Comparison of ENCODE assay signal across 21 cellular contexts in the genomic region with DNA sequence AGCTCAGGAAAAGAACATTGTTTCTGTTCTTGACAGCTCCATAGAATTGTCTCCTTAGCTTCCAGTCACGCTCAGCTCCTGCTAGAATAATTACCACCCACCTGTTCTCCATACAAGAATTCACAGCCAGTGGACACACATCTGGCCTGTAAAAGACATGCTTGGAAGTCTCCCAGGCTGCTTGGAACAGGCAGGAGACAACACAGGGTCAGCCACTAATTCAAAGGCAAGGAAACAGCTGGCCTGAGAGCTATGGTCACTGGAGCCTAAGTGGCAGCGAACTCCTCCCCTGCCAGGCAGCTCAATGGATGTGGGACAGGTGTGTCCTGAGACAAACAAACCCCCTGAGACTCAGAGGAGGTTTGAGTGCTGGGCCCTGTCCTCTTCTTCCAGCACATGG. TPM values are rescaled to one million over a fixed set of nuclear protein-coding genes. Genes with fewer than 3 reads are reported as not detected.
DNase-seq lines count a peak whose midpoint lies in the region; ATAC-seq, FAIRE-seq and TF ChIP-seq lines count a peak whose summit lies in the region.
"Had no signal": no experiment of that assay in that cellular context is flagged by ENCODE, and none has a peak within 500 bp of the region (broad histone marks: within the 10 kb centered on the region; RNA-seq: fewer than 3 reads in every experiment).

No MANE protein-coding gene starts in this region.

- no peak for TF ChIP-seq CTCF in HFF-Myc (IDR thresholded peaks at IDR 0.05; ENCODE audit: low read depth, low read length, missing control alignments)
- TF ChIP-seq CTCF in bronchial epithelial cell (IDR thresholded peaks at IDR 0.05; ENCODE audit: insufficient read depth, low read length, severe bottlenecking) = no peak
- no peak for TF ChIP-seq CTCF in nephron (IDR thresholded peaks at IDR 0.05; ENCODE audit: unreplicated experiment in 3 of 3)
- no peak for TF ChIP-seq CTCF in gastrocnemius medialis (IDR thresholded peaks at IDR 0.05 in 4 of 5, conservative IDR thresholded peaks at IDR 0.05 in 1 of 5)

- peak; percentile 70 for FAIRE-seq in bronchial epithelial cell (lab: Jason Lieb, UNC)
- FAIRE-seq: A204.1, G401.6, HepG2 had no signal

- H3K4me1 ChIP-seq in gastrocnemius medialis = no peaks in the 10 kb centered on the region
- H3K4me1 ChIP-seq: upper lobe of right lung had no signal

- no peak for TF ChIP-seq POLR2A in gastrocnemius medialis (IDR thresholded peaks at IDR 0.05)

- H3K27me3 ChIP-seq in bronchial epithelial cell (ENCODE audit: control insufficient read depth, insufficient read depth, low read length) = no peaks in the 10 kb centered on the region
- H3K27me3 ChIP-seq in gastrocnemius medialis = no peaks in the 10 kb centered on the region
- H3K27me3 ChIP-seq: upper lobe of right lung had no signal

- peaks cover 9% of the 10 kb centered on the region for H3K27me3 Mint-ChIP-seq in nephron (ENCODE audit: low read depth)
- H3K27me3 Mint-ChIP-seq: activated naive CD8-positive, alpha-beta T cell treated with anti-CD3 and anti-CD28 coated beads for 36 hours; effector memory CD8-positive, alpha-beta T cell had no signal

- intact Hi-C loops in gastrocnemius medialis (cut with DNase I; ENCODE audit: low total_unique reads) = no loop called here

- no peak overlapping the region for H3K4me3 ChIP-seq in HFF-Myc (replicated peaks; ENCODE audit: low read depth, low read length)
- H3K4me3 ChIP-seq in bronchial epithelial cell (ENCODE audit: low read depth, low read length) = no peak overlapping the region
- H3K4me3 ChIP-seq in gastrocnemius medialis = no peak overlapping the region
- H3K4me3 ChIP-seq: upper lobe of right lung had no signal

- H3K9me3 Mint-ChIP-seq in nephron = no peaks in the 10 kb centered on the region
- H3K9me3 Mint-ChIP-seq: activated naive CD8-positive, alpha-beta T cell treated with anti-CD3 and anti-CD28 coated beads for 36 hours; activated T-helper 17 cell treated with anti-CD3 and anti-CD28 coated beads, Interleukin-2, amount 50 U/mL, for 72 hours; effector memory CD8-positive, alpha-beta T cell had no signal

- H3K36me3 ChIP-seq in bronchial epithelial cell (ENCODE audit: control insufficient read depth, insufficient read depth, low read length) = no peaks in the 10 kb centered on the region
- no peaks in the 10 kb centered on the region for H3K36me3 ChIP-seq in gastrocnemius medialis
- H3K36me3 ChIP-seq: upper lobe of right lung had no signal

- H3K27ac Mint-ChIP-seq in nephron = peak overlapping the region; percentile 40 to 86 (median 81)
- H3K27ac Mint-ChIP-seq: activated naive CD8-positive, alpha-beta T cell treated with anti-CD3 and anti-CD28 coated beads for 36 hours; activated T-helper 17 cell treated with anti-CD3 and anti-CD28 coated beads, Interleukin-2, amount 50 U/mL, for 72 hours; effector memory CD8-positive, alpha-beta T cell had no signal

- peaks cover 77% of the 10 kb centered on the region for H3K4me1 Mint-ChIP-seq in nephron
- H3K4me1 Mint-ChIP-seq: activated naive CD8-positive, alpha-beta T cell treated with anti-CD3 and anti-CD28 coated beads for 36 hours; activated T-helper 17 cell treated with anti-CD3 and anti-CD28 coated beads, Interleukin-2, amount 50 U/mL, for 72 hours had no signal

- H3K4me3 Mint-ChIP-seq in nephron = peak overlapping the region in 1 of 3 experiments; percentile 41
- H3K4me3 Mint-ChIP-seq: activated naive CD8-positive, alpha-beta T cell treated with anti-CD3 and anti-CD28 coated beads for 36 hours; activated T-helper 17 cell treated with anti-CD3 and anti-CD28 coated beads, Interleukin-2, amount 50 U/mL, for 72 hours; effector memory CD8-positive, alpha-beta T cell had no signal

- no peaks in the 10 kb centered on the region for H3K36me3 Mint-ChIP-seq in nephron (ENCODE audit: low read depth)
- H3K36me3 Mint-ChIP-seq: activated naive CD8-positive, alpha-beta T cell treated with anti-CD3 and anti-CD28 coated beads for 36 hours had no signal

- H3K27ac ChIP-seq in gastrocnemius medialis = peak overlapping the region in 1 of 4 donors; percentile 31
- H3K27ac ChIP-seq: upper lobe of right lung had no signal

- in situ Hi-C loops in gastrocnemius medialis (cut with MboI; ENCODE audit: low sequenced_read_pairs in 4 of 4) = no loop called here

- DNase-seq in NCI-H2171 (lab: John Stamatoyannopoulos, UW) = peak; percentile 63
- DNase-seq in NCI-H2171 treated with DMSO at 0.1 percent for 48 hours (lab: John Stamatoyannopoulos, UW) = no peak
- peak; percentile 51 for DNase-seq in HFF-Myc (ENCODE audit: extremely low read depth, low read depth)
- DNase-seq in bronchial epithelial cell (ENCODE audit: low read depth) = no peak
- no peak for DNase-seq in gastrocnemius medialis
- DNase-seq: activated CD4-positive, alpha-beta T cell treated with anti-CD3 and anti-CD28 coated beads for 48 hours; activated naive CD8-positive, alpha-beta T cell treated with anti-CD3 and anti-CD28 coated beads for 36 hours; Calu3; effector memory CD8-positive, alpha-beta T cell; NCI-H446; nucleus accumbens; SIG-M5; T-helper 1 cell; upper lobe of right lung had no signal

- no peaks in the 10 kb centered on the region for H3K9me3 ChIP-seq in gastrocnemius medialis
- H3K9me3 ChIP-seq: upper lobe of right lung had no signal

- ATAC-seq in gastrocnemius medialis = no peak
- no peak for ATAC-seq in HG03025 (IDR thresholded peaks at IDR 0.05; ENCODE audit: low FRiP score, unreplicated experiment)
- no peak for ATAC-seq in HG03097 (IDR thresholded peaks at IDR 0.05; ENCODE audit: low FRiP score, unreplicated experiment)
- ATAC-seq: activated T-helper 17 cell treated with anti-CD3 and anti-CD28 coated beads, Interleukin-2, amount 50 U/mL, for 72 hours; effector memory CD8-positive, alpha-beta T cell; upper lobe of right lung had no signal

RNA-seq across cellular contexts. Expression of a gene that starts 22.9 kb away (rescaled TPM):
- total RNA-seq in bronchial epithelial cell (4.1 and 6.6 TPM in 2 replicates), gastrocnemius medialis (10 to 100 TPM; 19.8 to 51.9 (median 28.8) TPM)

Comparison
In these comparisons a context has a peak if more than half of its experiments do, and no peak if none do; other contexts are left out.
1. DNase-seq: peak in NCI-H2171 (single experiment) and HFF-Myc (single experiment); none in NCI-H2171 treated with DMSO at 0.1 percent for 48 hours (single experiment), bronchial epithelial cell (single experiment) and gastrocnemius medialis (0 of 2).